ENCODE assay signal across 1 cellular context in genomic region chr2:215476424-215476823, GRCh38.
TF ChIP-seq lines count a peak whose summit lies in the region.

No MANE protein-coding gene starts in this region.

TF ChIP-seq in IMR-90, 13 proteins besides CTCF, POLR2A, EP300 and RAD21:
- TF ChIP-seq MAFK (IDR thresholded peaks at IDR 0.05; ENCODE audit: low read depth, low read length) (no peak), USF2 (IDR thresholded peaks at IDR 0.05; ENCODE audit: low read depth, low read length) (no peak), ELK1 (IDR thresholded peaks at IDR 0.05; ENCODE audit: borderline replicate concordance, low read depth, low read length) (no peak), SMC3 (IDR thresholded peaks at IDR 0.05; ENCODE audit: low read depth, low read length) (no peak), BHLHE40 (IDR thresholded peaks at IDR 0.05; ENCODE audit: low read depth, low read length) (no peak), RFX5 (IDR thresholded peaks at IDR 0.05; ENCODE audit: low read depth, low read length) (no peak), FOS (IDR thresholded peaks at IDR 0.05; ENCODE audit: low read depth, low read length) (no peak), CHD1 (IDR thresholded peaks at IDR 0.05; ENCODE audit: low read depth, low read length) (no peak), NFE2L2 (IDR thresholded peaks at IDR 0.05; ENCODE audit: low read depth, low read length) (no peak), MAZ (IDR thresholded peaks at IDR 0.05; ENCODE audit: borderline replicate concordance, low read depth, low read length) (no peak)
TF ChIP-seq in IMR-90: peak in this region for 0.
